Comparison of ENCODE assay signal across 23 cellular contexts in the genomic region with DNA sequence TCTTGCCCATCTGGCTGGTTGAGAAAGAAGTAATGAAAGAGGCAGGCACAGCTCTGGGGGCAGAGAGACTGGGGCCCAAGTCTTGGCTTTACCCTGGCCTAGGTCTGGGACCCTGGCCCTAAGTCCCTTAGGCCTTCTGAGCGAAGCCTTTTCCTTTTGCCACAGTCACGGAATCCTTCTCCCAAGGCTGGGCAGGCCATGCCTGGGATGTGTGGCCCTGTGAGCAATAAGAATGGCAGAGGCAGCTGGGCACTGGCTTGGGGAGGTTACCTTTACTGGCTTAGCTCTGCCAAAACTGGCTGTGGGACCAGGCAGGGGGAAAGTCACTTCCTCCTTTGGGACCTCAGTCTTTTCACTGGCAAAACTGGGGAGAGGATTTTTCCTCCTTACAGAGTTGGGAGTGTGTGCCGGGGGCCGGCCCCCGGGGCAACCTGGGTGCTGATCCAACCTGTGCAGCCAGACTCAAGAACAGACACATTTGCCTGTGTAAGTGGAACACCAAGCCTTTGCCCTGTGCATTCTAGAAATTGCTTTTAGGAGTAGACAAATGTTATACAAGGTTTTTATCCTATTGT. TPM values are rescaled to one million over a fixed set of nuclear protein-coding genes. Genes with fewer than 3 reads are reported as not detected.
"Had no signal": no experiment of that assay in that cellular context is flagged by ENCODE, and none has a peak within 500 bp of the region (broad histone marks: within the 10 kb centered on the region; RNA-seq: fewer than 3 reads in every experiment).

No MANE protein-coding gene starts in this region.

- H3K4me1 Mint-ChIP-seq: mesothelial cell of epicardium had no signal

- H3K27ac Mint-ChIP-seq: mesothelial cell of epicardium; naive thymus-derived CD4-positive, alpha-beta T cell; nephron progenitor cell; stimulated activated naive B cell treated with anti-CD40 and anti-IgM and Interleukin-4, amounts not matched to agents 10 μg/mL and 1 μg/mL and 100 μg/mL, for 72 hours; stimulated activated naive CD8-positive, alpha-beta T cell treated with anti-CD3 and anti-CD28 coated beads, Interleukin-15, Interleukin-2, amounts not matched to agents 100 ng/mL and 50 ng/mL, for 24 hours had no signal

- H3K36me3 ChIP-seq: ovary, right lobe of liver, thoracic aorta, transverse colon had no signal

- H3K4me3 ChIP-seq: dorsolateral prefrontal cortex, mucosa of descending colon, ovary, right lobe of liver, thoracic aorta, transverse colon had no signal

- H3K4me1 ChIP-seq: right lobe of liver had no signal

- H3K4me3 Mint-ChIP-seq: mesothelial cell of epicardium; naive thymus-derived CD4-positive, alpha-beta T cell; nephron progenitor cell; stimulated activated naive B cell treated with anti-CD40 and anti-IgM and Interleukin-4, amounts not matched to agents 10 μg/mL and 1 μg/mL and 100 μg/mL, for 72 hours; stimulated activated naive CD8-positive, alpha-beta T cell treated with anti-CD3 and anti-CD28 coated beads, Interleukin-15, Interleukin-2, amounts not matched to agents 100 ng/mL and 50 ng/mL, for 24 hours had no signal

- DNase-seq: central memory CD4-positive, alpha-beta T cell; dorsolateral prefrontal cortex; effector CD4-positive, alpha-beta T cell; head of caudate nucleus; mesenchymal stem cell; mucosa of descending colon; naive thymus-derived CD4-positive, alpha-beta T cell; nephron progenitor cell; nucleus accumbens; retina; right lobe of liver; stimulated activated CD4-positive, alpha-beta T cell treated with anti-CD3 and anti-CD28 coated beads, Interleukin-15, amount 100 ng/mL, for 24 hours; stimulated activated CD4-positive, alpha-beta T cell treated with anti-CD3 and anti-CD28 coated beads, Interleukin-2, amount 100 ng/mL, for 48 hours; stimulated activated naive B cell treated with anti-CD40 and anti-IgM and Interleukin-4, amounts not matched to agents 10 μg/mL and 1 μg/mL and 100 μg/mL, for 72 hours; transverse colon had no signal

- H3K27me3 ChIP-seq: ovary, right lobe of liver had no signal

- ATAC-seq: left lobe of liver; mucosa of descending colon; naive thymus-derived CD4-positive, alpha-beta T cell; right lobe of liver; stimulated activated naive B cell treated with anti-CD40 and anti-IgM and Interleukin-4, amounts not matched to agents 10 μg/mL and 1 μg/mL and 100 μg/mL, for 72 hours had no signal

- H3K9me3 ChIP-seq: mucosa of descending colon, ovary, right lobe of liver, thoracic aorta, transverse colon had no signal

- H3K27ac ChIP-seq: dorsolateral prefrontal cortex, ovary, right lobe of liver, thoracic aorta, transverse colon had no signal

- H3K9me3 Mint-ChIP-seq: mesothelial cell of epicardium; stimulated activated naive CD8-positive, alpha-beta T cell treated with anti-CD3 and anti-CD28 coated beads, Interleukin-15, Interleukin-2, amounts not matched to agents 100 ng/mL and 50 ng/mL, for 24 hours had no signal

RNA-seq across cellular contexts. Expression of gene FOXF1, which starts 12.9 kb away (rescaled TPM):
- total RNA-seq: naive thymus-derived CD4-positive, alpha-beta T cell; skeletal muscle tissue had no signal
- polyA plus RNA-seq: keratinocyte; naive thymus-derived CD4-positive, alpha-beta T cell had no signal

RNA-seq across cellular contexts. Expression of gene FOXC2, which starts 43.4 kb away (rescaled TPM):
- total RNA-seq: fibroblast of villous mesenchyme; naive thymus-derived CD4-positive, alpha-beta T cell had no signal
- polyA plus RNA-seq: keratinocyte; naive thymus-derived CD4-positive, alpha-beta T cell had no signal

RNA-seq across cellular contexts. Expression of gene FOXL1, which starts 55.1 kb away (rescaled TPM):
- total RNA-seq: naive thymus-derived CD4-positive, alpha-beta T cell had no signal
- polyA plus RNA-seq: naive thymus-derived CD4-positive, alpha-beta T cell had no signal
